ENCODE assay signal across 1 cellular context in the genomic region with DNA sequence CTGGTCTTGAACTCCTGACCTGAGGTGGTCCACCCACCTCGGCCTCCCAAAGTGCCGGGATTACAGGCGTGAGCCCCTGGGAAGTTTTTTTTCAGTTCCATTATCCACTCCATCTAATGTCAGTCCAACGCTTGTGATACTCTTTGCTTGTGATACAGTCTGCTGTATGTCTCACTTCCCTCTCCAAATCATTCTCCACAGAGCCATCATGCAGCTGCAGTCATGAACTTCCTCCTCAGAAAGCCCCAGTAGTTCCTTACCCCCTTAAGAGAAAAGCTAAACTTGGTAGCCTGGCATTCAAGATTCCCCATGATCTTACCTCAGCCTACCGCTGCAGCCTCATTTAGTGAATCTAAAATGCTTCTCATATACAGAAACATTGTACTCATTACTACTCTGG.
TF ChIP-seq lines count a peak whose summit lies in the region.

No MANE protein-coding gene starts in this region.

TF ChIP-seq in GM12878, 131 proteins besides CTCF, POLR2A, EP300 and RAD21 (continued from another document):
- TF ChIP-seq, protein P1, sequence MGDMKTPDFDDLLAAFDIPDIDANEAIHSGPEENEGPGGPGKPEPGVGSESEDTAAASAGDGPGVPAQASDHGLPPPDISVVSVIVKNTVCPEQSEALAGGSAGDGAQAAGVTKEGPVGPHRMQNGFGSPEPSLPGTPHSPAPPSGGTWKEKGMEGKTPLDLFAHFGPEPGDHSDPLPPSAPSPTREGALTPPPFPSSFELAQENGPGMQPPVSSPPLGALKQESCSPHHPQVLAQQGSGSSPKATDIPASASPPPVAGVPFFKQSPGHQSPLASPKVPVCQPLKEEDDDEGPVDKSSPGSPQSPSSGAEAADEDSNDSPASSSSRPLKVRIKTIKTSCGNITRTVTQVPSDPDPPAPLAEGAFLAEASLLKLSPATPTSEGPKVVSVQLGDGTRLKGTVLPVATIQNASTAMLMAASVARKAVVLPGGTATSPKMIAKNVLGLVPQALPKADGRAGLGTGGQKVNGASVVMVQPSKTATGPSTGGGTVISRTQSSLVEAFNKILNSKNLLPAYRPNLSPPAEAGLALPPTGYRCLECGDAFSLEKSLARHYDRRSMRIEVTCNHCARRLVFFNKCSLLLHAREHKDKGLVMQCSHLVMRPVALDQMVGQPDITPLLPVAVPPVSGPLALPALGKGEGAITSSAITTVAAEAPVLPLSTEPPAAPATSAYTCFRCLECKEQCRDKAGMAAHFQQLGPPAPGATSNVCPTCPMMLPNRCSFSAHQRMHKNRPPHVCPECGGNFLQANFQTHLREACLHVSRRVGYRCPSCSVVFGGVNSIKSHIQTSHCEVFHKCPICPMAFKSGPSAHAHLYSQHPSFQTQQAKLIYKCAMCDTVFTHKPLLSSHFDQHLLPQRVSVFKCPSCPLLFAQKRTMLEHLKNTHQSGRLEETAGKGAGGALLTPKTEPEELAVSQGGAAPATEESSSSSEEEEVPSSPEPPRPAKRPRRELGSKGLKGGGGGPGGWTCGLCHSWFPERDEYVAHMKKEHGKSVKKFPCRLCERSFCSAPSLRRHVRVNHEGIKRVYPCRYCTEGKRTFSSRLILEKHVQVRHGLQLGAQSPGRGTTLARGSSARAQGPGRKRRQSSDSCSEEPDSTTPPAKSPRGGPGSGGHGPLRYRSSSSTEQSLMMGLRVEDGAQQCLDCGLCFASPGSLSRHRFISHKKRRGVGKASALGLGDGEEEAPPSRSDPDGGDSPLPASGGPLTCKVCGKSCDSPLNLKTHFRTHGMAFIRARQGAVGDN (IDR thresholded peaks at IDR 0.05) = no peak
- TF ChIP-seq PAX5 (IDR thresholded peaks at IDR 0.05; ENCODE audit: borderline replicate concordance, low read depth, low read length) = no peak
- TF ChIP-seq, protein P2, sequence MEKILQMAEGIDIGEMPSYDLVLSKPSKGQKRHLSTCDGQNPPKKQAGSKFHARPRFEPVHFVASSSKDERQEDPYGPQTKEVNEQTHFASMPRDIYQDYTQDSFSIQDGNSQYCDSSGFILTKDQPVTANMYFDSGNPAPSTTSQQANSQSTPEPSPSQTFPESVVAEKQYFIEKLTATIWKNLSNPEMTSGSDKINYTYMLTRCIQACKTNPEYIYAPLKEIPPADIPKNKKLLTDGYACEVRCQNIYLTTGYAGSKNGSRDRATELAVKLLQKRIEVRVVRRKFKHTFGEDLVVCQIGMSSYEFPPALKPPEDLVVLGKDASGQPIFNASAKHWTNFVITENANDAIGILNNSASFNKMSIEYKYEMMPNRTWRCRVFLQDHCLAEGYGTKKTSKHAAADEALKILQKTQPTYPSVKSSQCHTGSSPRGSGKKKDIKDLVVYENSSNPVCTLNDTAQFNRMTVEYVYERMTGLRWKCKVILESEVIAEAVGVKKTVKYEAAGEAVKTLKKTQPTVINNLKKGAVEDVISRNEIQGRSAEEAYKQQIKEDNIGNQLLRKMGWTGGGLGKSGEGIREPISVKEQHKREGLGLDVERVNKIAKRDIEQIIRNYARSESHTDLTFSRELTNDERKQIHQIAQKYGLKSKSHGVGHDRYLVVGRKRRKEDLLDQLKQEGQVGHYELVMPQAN (conservative IDR thresholded peaks at IDR 0.05) = no peak
